1 cellular context compared by ENCODE assay signal in the genomic region with DNA sequence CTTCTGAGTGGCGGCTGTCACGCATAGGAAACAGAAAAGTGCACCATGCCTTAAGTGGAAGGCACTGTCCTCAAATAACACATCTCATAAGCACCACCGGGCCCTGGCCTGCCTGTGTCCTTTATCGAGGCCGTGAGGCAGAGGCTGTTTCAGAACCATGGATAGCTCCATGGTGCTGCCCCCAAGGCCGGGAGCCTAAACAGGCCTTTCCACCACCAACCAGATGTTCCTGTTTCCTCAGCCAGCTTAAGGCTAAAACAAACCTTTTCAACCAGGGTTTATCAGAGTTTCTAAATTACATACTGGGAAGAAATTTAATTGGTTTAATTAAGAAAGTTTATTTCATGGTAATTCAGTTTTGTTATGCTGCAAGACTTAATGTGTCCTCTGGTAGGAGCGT.
TF ChIP-seq lines count a peak whose summit lies in the region.

No MANE protein-coding gene starts in this region.

TF ChIP-seq in HepG2, 621 proteins besides CTCF, POLR2A, EP300 and RAD21 (continued from another document and continues in another):
- TF ChIP-seq ZNF574 (CRISPR knock-in tag; IDR thresholded peaks at IDR 0.05) = peak; percentile 61
- peak; percentile 99 for TF ChIP-seq MIER2 (CRISPR knock-in tag; IDR thresholded peaks at IDR 0.05)
- TF ChIP-seq THAP11 (CRISPR knock-in tag; IDR thresholded peaks at IDR 0.05) = 0 out of 2 replicates have a peak, but pooled peaks have one; percentile 49
- TF ChIP-seq, protein P1, sequence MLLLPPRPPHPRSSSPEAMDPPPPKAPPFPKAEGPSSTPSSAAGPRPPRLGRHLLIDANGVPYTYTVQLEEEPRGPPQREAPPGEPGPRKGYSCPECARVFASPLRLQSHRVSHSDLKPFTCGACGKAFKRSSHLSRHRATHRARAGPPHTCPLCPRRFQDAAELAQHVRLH (CRISPR knock-in tag; IDR thresholded peaks at IDR 0.05; ENCODE audit: borderline replicate concordance, low read depth) = peak; percentile 71; the same call in 1 of the 2 replicates
- no peak for TF ChIP-seq ZBTB1 (CRISPR knock-in tag; IDR thresholded peaks at IDR 0.05; ENCODE audit: borderline replicate concordance)
- 0 out of 2 replicates have a peak, but pooled peaks have one; percentile 22 for TF ChIP-seq ZNF607 (CRISPR knock-in tag; IDR thresholded peaks at IDR 0.05; ENCODE audit: borderline replicate concordance)
- TF ChIP-seq ZNF564 (CRISPR knock-in tag; IDR thresholded peaks at IDR 0.05) = 0 out of 2 replicates have a peak, but pooled peaks have one; percentile 37
- TF ChIP-seq ZSCAN9 (CRISPR knock-in tag; IDR thresholded peaks at IDR 0.05; ENCODE audit: borderline replicate concordance) = peak; percentile 88; the same call in 1 of the 2 replicates
- TF ChIP-seq ZNF567 (CRISPR knock-in tag; IDR thresholded peaks at IDR 0.05; ENCODE audit: borderline replicate concordance) = no peak
- 0 out of 2 replicates have a peak, but pooled peaks have one; percentile 40 for TF ChIP-seq ZNF800 (CRISPR knock-in tag; IDR thresholded peaks at IDR 0.05)
- no peak for TF ChIP-seq HDAC1 (CRISPR knock-in tag; IDR thresholded peaks at IDR 0.05)
- TF ChIP-seq FOXA3 (CRISPR knock-in tag; IDR thresholded peaks at IDR 0.05) = 0 out of 2 replicates have a peak, but pooled peaks have one; percentile 20
- no peak for TF ChIP-seq KDM6A (CRISPR knock-in tag; IDR thresholded peaks at IDR 0.05; ENCODE audit: low read depth)
- TF ChIP-seq KDM4B (CRISPR knock-in tag; IDR thresholded peaks at IDR 0.05) = no peak
- TF ChIP-seq BHLHE40 (IDR thresholded peaks at IDR 0.05; ENCODE audit: low read length) = no peak
- TF ChIP-seq ETV6 (CRISPR knock-in tag; conservative IDR thresholded peaks at IDR 0.05) = no peak
- TF ChIP-seq ZNF292 (CRISPR knock-in tag; IDR thresholded peaks at IDR 0.05; ENCODE audit: borderline replicate concordance, low read depth) = no peak
- 0 out of 2 replicates have a peak, but pooled peaks have one; percentile 37 for TF ChIP-seq ATF3 (CRISPR knock-in tag; IDR thresholded peaks at IDR 0.05)
- TF ChIP-seq, protein P2, sequence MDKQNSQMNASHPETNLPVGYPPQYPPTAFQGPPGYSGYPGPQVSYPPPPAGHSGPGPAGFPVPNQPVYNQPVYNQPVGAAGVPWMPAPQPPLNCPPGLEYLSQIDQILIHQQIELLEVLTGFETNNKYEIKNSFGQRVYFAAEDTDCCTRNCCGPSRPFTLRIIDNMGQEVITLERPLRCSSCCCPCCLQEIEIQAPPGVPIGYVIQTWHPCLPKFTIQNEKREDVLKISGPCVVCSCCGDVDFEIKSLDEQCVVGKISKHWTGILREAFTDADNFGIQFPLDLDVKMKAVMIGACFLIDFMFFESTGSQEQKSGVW (CRISPR knock-in tag; IDR thresholded peaks at IDR 0.05; ENCODE audit: borderline replicate concordance) = no peak
- 0 out of 2 replicates have a peak, but pooled peaks have one; percentile 42 for TF ChIP-seq PPARG (CRISPR knock-in tag; conservative IDR thresholded peaks at IDR 0.05)
- TF ChIP-seq SRSF1 (optimal IDR thresholded peaks at IDR 0.05; ENCODE audit: low read depth, low read length) = no peak
- TF ChIP-seq PITX1 (CRISPR knock-in tag; IDR thresholded peaks at IDR 0.05) = no peak
- 0 out of 2 replicates have a peak, but pooled peaks have one; percentile 53 for TF ChIP-seq KLF11 (CRISPR knock-in tag; IDR thresholded peaks at IDR 0.05)
- peak; percentile 85 for TF ChIP-seq BORCS8-MEF2B (CRISPR knock-in tag; IDR thresholded peaks at IDR 0.05)
- TF ChIP-seq, protein P3, sequence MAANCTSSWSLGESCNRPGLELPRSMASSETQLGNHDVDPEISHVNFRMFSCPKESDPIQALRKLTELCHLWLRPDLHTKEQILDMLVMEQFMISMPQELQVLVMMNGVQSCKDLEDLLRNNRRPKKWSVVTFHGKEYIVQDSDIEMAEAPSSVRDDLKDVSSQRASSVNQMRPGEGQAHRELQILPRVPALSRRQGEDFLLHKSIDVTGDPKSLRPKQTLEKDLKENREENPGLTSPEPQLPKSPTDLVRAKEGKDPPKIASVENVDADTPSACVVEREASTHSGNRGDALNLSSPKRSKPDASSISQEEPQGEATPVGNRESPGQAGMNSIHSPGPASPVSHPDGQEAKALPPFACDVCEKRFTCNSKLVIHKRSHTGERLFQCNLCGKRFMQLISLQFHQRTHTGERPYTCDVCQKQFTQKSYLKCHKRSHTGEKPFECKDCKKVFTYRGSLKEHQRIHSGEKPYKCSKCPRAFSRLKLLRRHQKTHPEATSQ (CRISPR knock-in tag; IDR thresholded peaks at IDR 0.05; ENCODE audit: borderline replicate concordance) = 0 out of 2 replicates have a peak, but pooled peaks have one; percentile 35
- peak; percentile 41; the same call in 1 of the 2 replicates for TF ChIP-seq FOXK1 (CRISPR knock-in tag; IDR thresholded peaks at IDR 0.05; ENCODE audit: borderline replicate concordance, low read depth)
- no peak for TF ChIP-seq ZFP1 (CRISPR knock-in tag; IDR thresholded peaks at IDR 0.05)
- TF ChIP-seq WIZ (CRISPR knock-in tag; IDR thresholded peaks at IDR 0.05) = peak; percentile 98
- TF ChIP-seq U2AF2 (IDR thresholded peaks at IDR 0.05; ENCODE audit: low read depth, low read length) = no peak
- TF ChIP-seq BCLAF1 (IDR thresholded peaks at IDR 0.05) = no peak
- TF ChIP-seq NFRKB (IDR thresholded peaks at IDR 0.05) = no peak
- TF ChIP-seq, protein P4, sequence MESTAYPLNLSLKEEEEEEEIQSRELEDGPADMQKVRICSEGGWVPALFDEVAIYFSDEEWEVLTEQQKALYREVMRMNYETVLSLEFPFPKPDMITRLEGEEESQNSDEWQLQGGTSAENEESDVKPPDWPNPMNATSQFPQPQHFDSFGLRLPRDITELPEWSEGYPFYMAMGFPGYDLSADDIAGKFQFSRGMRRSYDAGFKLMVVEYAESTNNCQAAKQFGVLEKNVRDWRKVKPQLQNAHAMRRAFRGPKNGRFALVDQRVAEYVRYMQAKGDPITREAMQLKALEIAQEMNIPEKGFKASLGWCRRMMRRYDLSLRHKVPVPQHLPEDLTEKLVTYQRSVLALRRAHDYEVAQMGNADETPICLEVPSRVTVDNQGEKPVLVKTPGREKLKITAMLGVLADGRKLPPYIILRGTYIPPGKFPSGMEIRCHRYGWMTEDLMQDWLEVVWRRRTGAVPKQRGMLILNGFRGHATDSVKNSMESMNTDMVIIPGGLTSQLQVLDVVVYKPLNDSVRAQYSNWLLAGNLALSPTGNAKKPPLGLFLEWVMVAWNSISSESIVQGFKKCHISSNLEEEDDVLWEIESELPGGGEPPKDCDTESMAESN (CRISPR knock-in tag; conservative IDR thresholded peaks at IDR 0.05) = 0 out of 2 replicates have a peak, but pooled peaks have one; percentile 45
- TF ChIP-seq, protein P5, sequence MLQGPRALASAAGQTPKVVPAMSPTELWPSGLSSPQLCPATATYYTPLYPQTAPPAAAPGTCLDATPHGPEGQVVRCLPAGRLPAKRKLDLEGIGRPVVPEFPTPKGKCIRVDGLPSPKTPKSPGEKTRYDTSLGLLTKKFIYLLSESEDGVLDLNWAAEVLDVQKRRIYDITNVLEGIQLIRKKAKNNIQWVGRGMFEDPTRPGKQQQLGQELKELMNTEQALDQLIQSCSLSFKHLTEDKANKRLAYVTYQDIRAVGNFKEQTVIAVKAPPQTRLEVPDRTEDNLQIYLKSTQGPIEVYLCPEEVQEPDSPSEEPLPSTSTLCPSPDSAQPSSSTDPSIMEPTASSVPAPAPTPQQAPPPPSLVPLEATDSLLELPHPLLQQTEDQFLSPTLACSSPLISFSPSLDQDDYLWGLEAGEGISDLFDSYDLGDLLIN (CRISPR knock-in tag; IDR thresholded peaks at IDR 0.05; ENCODE audit: borderline replicate concordance) = no peak
- 0 out of 2 replicates have a peak, but pooled peaks have one; percentile 51 for TF ChIP-seq ZNF530 (CRISPR knock-in tag; IDR thresholded peaks at IDR 0.05; ENCODE audit: low read depth)
- 0 out of 2 replicates have a peak, but pooled peaks have one; percentile 36 for TF ChIP-seq ZNF335 (CRISPR knock-in tag; IDR thresholded peaks at IDR 0.05)
- TF ChIP-seq ZNF652 (CRISPR knock-in tag; IDR thresholded peaks at IDR 0.05; ENCODE audit: borderline replicate concordance, low read depth) = no peak
- TF ChIP-seq, protein P6, sequence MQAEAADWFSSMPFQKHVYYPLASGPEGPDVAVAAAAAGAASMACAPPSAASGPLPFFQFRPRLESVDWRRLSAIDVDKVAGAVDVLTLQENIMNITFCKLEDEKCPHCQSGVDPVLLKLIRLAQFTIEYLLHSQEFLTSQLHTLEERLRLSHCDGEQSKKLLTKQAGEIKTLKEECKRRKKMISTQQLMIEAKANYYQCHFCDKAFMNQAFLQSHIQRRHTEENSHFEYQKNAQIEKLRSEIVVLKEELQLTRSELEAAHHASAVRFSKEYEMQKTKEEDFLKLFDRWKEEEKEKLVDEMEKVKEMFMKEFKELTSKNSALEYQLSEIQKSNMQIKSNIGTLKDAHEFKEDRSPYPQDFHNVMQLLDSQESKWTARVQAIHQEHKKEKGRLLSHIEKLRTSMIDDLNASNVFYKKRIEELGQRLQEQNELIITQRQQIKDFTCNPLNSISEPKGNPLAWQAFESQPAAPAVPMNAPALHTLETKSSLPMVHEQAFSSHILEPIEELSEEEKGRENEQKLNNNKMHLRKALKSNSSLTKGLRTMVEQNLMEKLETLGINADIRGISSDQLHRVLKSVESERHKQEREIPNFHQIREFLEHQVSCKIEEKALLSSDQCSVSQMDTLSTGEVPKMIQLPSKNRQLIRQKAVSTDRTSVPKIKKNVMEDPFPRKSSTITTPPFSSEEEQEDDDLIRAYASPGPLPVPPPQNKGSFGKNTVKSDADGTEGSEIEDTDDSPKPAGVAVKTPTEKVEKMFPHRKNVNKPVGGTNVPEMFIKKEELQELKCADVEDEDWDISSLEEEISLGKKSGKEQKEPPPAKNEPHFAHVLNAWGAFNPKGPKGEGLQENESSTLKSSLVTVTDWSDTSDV (CRISPR knock-in tag; IDR thresholded peaks at IDR 0.05) = no peak
- TF ChIP-seq KLF6 (CRISPR knock-in tag; IDR thresholded peaks at IDR 0.05) = peak; percentile 65; the same call in 1 of the 2 replicates
- peak; percentile 44; the same call in 1 of the 2 replicates for TF ChIP-seq ZNF772 (CRISPR knock-in tag; IDR thresholded peaks at IDR 0.05)
- no peak for TF ChIP-seq SAFB2 (CRISPR knock-in tag; IDR thresholded peaks at IDR 0.05; ENCODE audit: borderline replicate concordance, low read depth)
- TF ChIP-seq, protein P7, sequence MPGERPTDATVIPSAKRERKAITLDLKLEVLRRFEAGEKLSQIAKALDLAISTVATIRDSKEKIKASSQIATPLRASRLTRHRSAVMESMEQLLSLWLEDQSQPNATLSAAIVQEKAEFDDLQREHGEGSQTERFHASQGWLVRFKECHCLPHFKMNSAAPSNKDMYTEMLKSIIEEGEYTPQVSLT (CRISPR knock-in tag; IDR thresholded peaks at IDR 0.05; ENCODE audit: borderline replicate concordance, low read depth) = no peak
- no peak for TF ChIP-seq NRL (CRISPR knock-in tag; IDR thresholded peaks at IDR 0.05; ENCODE audit: borderline replicate concordance)
- no peak for TF ChIP-seq REXO4 (CRISPR knock-in tag; IDR thresholded peaks at IDR 0.05; ENCODE audit: borderline replicate concordance)
- no peak for TF ChIP-seq AKAP8 (CRISPR knock-in tag; IDR thresholded peaks at IDR 0.05)
- no peak for TF ChIP-seq FIP1L1 (IDR thresholded peaks at IDR 0.05; ENCODE audit: borderline replicate concordance, insufficient read depth, low read depth, low read length)
